9 cellular contexts compared by ENCODE assay signal in the genomic region with DNA sequence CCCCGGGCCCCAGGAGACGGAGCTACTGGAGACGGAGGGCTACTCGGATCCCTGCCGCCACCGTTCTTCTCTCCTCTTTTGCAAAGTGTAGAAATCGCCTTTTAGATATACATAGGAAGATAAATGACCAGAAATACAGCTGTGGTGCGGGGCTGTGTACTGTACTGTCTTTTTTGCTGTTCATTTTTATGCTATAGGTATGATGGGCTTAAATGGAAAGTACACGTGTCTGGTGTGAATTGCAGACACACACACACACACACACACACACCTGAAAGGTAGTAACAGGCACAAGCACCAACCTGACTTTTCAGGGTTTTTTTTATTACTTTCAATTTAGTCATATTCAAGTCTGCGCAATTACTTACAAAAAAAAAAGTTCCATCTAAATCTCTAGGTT. TPM values are rescaled to one million over a fixed set of nuclear protein-coding genes. Genes with fewer than 3 reads are reported as not detected.
DNase-seq lines count a peak whose midpoint lies in the region; ATAC-seq, FAIRE-seq and TF ChIP-seq lines count a peak whose summit lies in the region.
"Had no signal": no experiment of that assay in that cellular context is flagged by ENCODE, and none has a peak within 500 bp of the region (broad histone marks: within the 10 kb centered on the region; RNA-seq: fewer than 3 reads in every experiment).

No MANE protein-coding gene starts in this region.

- peak overlapping the region; percentile 86 for H3K4me3 Mint-ChIP-seq in astrocyte (ENCODE audit: unreplicated experiment)
- H3K4me3 Mint-ChIP-seq in activated CD4-positive, alpha-beta T cell treated with anti-CD3 and anti-CD28 coated beads, Interleukin-2, amount 10 ng/mL, durations not matched to agents 24 days and 14 days = no peak overlapping the region

- no peaks in the 10 kb centered on the region for H3K4me1 Mint-ChIP-seq in astrocyte (ENCODE audit: low read depth, unreplicated experiment)
- H3K4me1 Mint-ChIP-seq in activated CD4-positive, alpha-beta T cell treated with anti-CD3 and anti-CD28 coated beads, Interleukin-2, amount 10 ng/mL, durations not matched to agents 24 days and 14 days = peaks cover 3% of the 10 kb centered on the region

- H3K4me3 ChIP-seq in HUES48 (ENCODE audit: low read depth, low read length) = peak overlapping the region; percentile 97
- peak overlapping the region; percentile 77 for H3K4me3 ChIP-seq in astrocyte (ENCODE audit: insufficient read depth, low read depth, low read length)
- H3K4me3 ChIP-seq in stomach = peak overlapping the region; percentile 56 to 69 (median 62)

- H3K79me2 ChIP-seq in astrocyte (ENCODE audit: insufficient read depth, low read length) = no peaks in the 10 kb centered on the region

- peak overlapping the region; percentile 100 for H3K4me2 ChIP-seq in astrocyte (ENCODE audit: low read length)

- peak overlapping the region; percentile 82 for H3K27ac ChIP-seq in HUES48 (ENCODE audit: low read depth, low read length)
- H3K27ac ChIP-seq in astrocyte (ENCODE audit: low read depth, low read length) = no peak overlapping the region
- H3K27ac ChIP-seq in stomach = peak overlapping the region; percentile 34 to 70 (median 62)

- ATAC-seq in HG02840 (IDR thresholded peaks at IDR 0.05; ENCODE audit: low FRiP score, unreplicated experiment) = no peak
- ATAC-seq in HG03039 (IDR thresholded peaks at IDR 0.05; ENCODE audit: unreplicated experiment) = no peak

- H2AFZ ChIP-seq in astrocyte (ENCODE audit: low read depth, low read length) = peak overlapping the region; percentile 80

- peaks cover 11% of the 10 kb centered on the region for H3K27me3 Mint-ChIP-seq in astrocyte (ENCODE audit: low read depth, unreplicated experiment)
- H3K27me3 Mint-ChIP-seq in activated CD4-positive, alpha-beta T cell treated with anti-CD3 and anti-CD28 coated beads, Interleukin-2, amount 10 ng/mL, durations not matched to agents 24 days and 14 days = peaks cover 43% of the 10 kb centered on the region

- no peaks in the 10 kb centered on the region for H3K9me3 Mint-ChIP-seq in astrocyte (ENCODE audit: unreplicated experiment)
- no peaks in the 10 kb centered on the region for H3K9me3 Mint-ChIP-seq in activated CD4-positive, alpha-beta T cell treated with anti-CD3 and anti-CD28 coated beads, Interleukin-2, amount 10 ng/mL, durations not matched to agents 24 days and 14 days

- WGBS in stomach, 5 donors = 2 to 4% (median 2%) methylated on average over 10 of the region's 10 CpGs

- no peak for FAIRE-seq in astrocyte (lab: Jason Lieb, UNC)

- TF ChIP-seq CTCF in astrocyte (IDR thresholded peaks at IDR 0.05; ENCODE audit: insufficient read depth, low read depth, low read length) (no peak), stomach (IDR thresholded peaks at IDR 0.05) (no peak)

- DNase-seq in astrocyte (ENCODE audit: low read depth) = no peak
- peak; percentile 13 for DNase-seq in iPS-NIHi7 (ENCODE audit: extremely low spot score)
- no peak for DNase-seq in stomach
- DNase-seq in activated CD4-positive, alpha-beta T cell treated with anti-CD3 and anti-CD28 coated beads, Interleukin-2, amount 10 ng/mL, durations not matched to agents 24 days and 14 days = no peak
- DNase-seq in hepatic stellate cell (ENCODE audit: low spot score) = no peak
- DNase-seq: stimulated activated CD4-positive, alpha-beta T cell treated with anti-CD3 and anti-CD28 coated beads, Interleukin-2, amount 100 ng/mL, for 48 hours had no signal

- no peak overlapping the region for H3K27ac Mint-ChIP-seq in astrocyte (ENCODE audit: unreplicated experiment)
- no peak overlapping the region for H3K27ac Mint-ChIP-seq in activated CD4-positive, alpha-beta T cell treated with anti-CD3 and anti-CD28 coated beads, Interleukin-2, amount 10 ng/mL, durations not matched to agents 24 days and 14 days

- H3K9me3 ChIP-seq in HUES48 (ENCODE audit: control insufficient read depth, insufficient read depth, low read length) = no peaks in the 10 kb centered on the region
- no peaks in the 10 kb centered on the region for H3K9me3 ChIP-seq in astrocyte (ENCODE audit: insufficient read depth, low read depth, low read length)
- no peaks in the 10 kb centered on the region for H3K9me3 ChIP-seq in stomach

- H3K9ac ChIP-seq in HUES48 (ENCODE audit: low read depth, low read length) = peak overlapping the region; percentile 82
- H3K9ac ChIP-seq in astrocyte (ENCODE audit: low read length) = peak overlapping the region; percentile 78

- H3K36me3 Mint-ChIP-seq in astrocyte (ENCODE audit: low read depth, unreplicated experiment) = no peaks in the 10 kb centered on the region
- H3K36me3 Mint-ChIP-seq in activated CD4-positive, alpha-beta T cell treated with anti-CD3 and anti-CD28 coated beads, Interleukin-2, amount 10 ng/mL, durations not matched to agents 24 days and 14 days (ENCODE audit: low read depth) = no peaks in the 10 kb centered on the region

- intact Hi-C loops in stomach (cut with DNase I; ENCODE audit: low total_unique reads) = no loop called here
- intact Hi-C loops in activated CD4-positive, alpha-beta T cell treated with anti-CD3 and anti-CD28 coated beads, Interleukin-2, amount 10 ng/mL, durations not matched to agents 24 days and 14 days (cut with micrococcal nuclease) = no loop called here

- 0 out of 2 replicates have a peak, but pooled peaks cover under 1% of the 10 kb centered on the region for H3K36me3 ChIP-seq in HUES48 (ENCODE audit: control insufficient read depth, insufficient read depth, low read length)
- H3K36me3 ChIP-seq in astrocyte (ENCODE audit: insufficient read depth, low read length) = no peaks in the 10 kb centered on the region
- no peaks in the 10 kb centered on the region for H3K36me3 ChIP-seq in stomach

- H3K27me3 ChIP-seq in HUES48 (ENCODE audit: control insufficient read depth, insufficient read depth, low read length) (0 out of 2 replicates have a peak, but pooled peaks cover 6% of the 10 kb centered on the region), astrocyte (ENCODE audit: insufficient read depth, low read length) (peaks cover 15% of the 10 kb centered on the region), stomach (peaks cover 0 to 41% (median 14%) of the 10 kb centered on the region in 3 donors)

- TF ChIP-seq EP300 in stomach (IDR thresholded peaks at IDR 0.05) = no peak

- TF ChIP-seq POLR2A in stomach (IDR thresholded peaks at IDR 0.05) = no peak

- H4K20me1 ChIP-seq in astrocyte (ENCODE audit: insufficient read depth, low read length) = no peaks in the 10 kb centered on the region

- H3K4me1 ChIP-seq in HUES48 (ENCODE audit: control insufficient read depth, insufficient read depth, low read length) = peaks cover 29% of the 10 kb centered on the region
- H3K4me1 ChIP-seq in astrocyte (ENCODE audit: insufficient read depth, low read length) = peaks cover 7% of the 10 kb centered on the region
- peaks cover 6 to 21% (median 17%) of the 10 kb centered on the region in 4 donors for H3K4me1 ChIP-seq in stomach

RNA-seq across cellular contexts. Expression of a gene that starts 0.8 kb away (rescaled TPM):
- total RNA-seq in astrocyte (0.87 and 1.6 TPM in 2 replicates), stomach (10 to 100 TPM in 4 of 5 donors, under 1 TPM in 1; 0.29 to 31.6 (median 25.1) TPM)
- polyA plus RNA-seq in stomach = 10 to 100 TPM in 1 of 3 donors, 1 to 10 TPM in 2; 1.2 to 13.9 (median 2.7) TPM
- total RNA-seq in activated CD4-positive, alpha-beta T cell treated with anti-CD3 and anti-CD28 coated beads, Interleukin-2, amount 10 ng/mL, durations not matched to agents 24 days and 14 days = not detected in 2 replicates
